In the genomic region with DNA sequence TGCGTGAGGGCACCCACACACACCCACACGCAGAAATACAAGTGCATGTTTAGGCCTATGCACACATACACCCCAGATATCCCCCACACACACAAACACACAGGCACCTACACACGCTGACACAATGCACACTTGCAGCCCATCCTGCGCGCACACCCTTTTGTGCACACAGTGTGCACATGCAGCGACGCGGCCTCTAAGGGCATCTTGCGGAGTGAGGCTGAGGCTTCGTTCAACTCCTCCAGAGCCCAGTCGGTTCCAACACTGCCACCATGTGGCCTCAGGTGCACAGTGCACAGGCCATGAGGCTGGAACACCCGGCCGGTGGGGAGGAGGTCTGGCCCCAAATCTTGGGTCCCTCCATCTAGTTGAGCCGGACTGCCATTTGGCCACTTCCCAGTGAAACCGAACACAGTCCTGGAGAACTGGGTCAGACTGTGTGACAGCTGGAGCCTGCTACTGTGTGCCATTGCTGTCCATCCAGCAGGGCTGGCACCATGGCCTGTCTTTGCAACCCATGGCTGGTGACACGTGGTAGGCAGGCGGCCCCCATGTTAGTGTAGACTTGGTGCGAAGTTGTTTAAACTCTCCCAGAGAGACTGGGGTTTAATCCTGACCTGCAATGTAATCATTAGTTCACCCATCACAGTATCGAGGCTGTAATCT, we compare ENCODE assay signal across 8 cellular contexts.
DNase-seq lines count a peak whose midpoint lies in the region; ATAC-seq lines count a peak whose summit lies in the region.

No MANE protein-coding gene starts in this region.

- DNase-seq in EL: peak; percentile 65
- DNase-seq in NCI-H510A (lab: John Stamatoyannopoulos, UW): peak; percentile 61
- DNase-seq in activated CD4-positive, alpha-beta T cell treated with anti-CD3 and anti-CD28 coated beads, Interleukin-2, amount 50 U/mL, for 48 hours: peak; percentile 75 to 76
- peak; percentile 42 for DNase-seq in effector CD4-positive, alpha-beta T cell
- peak; percentile 90 for DNase-seq in medulla oblongata (ENCODE audit: extremely low spot score)
- DNase-seq in stimulated activated CD8-positive, alpha-beta memory T cell treated with anti-CD3 and anti-CD28 coated beads, Interleukin-15, amount 100 ng/mL, for 1 hour (ENCODE audit: low read depth): peak; percentile 41

- ATAC-seq in HG02884 (IDR thresholded peaks at IDR 0.05; ENCODE audit: unreplicated experiment): peak; percentile 54
- no peak for ATAC-seq in HG03442 (IDR thresholded peaks at IDR 0.05; ENCODE audit: unreplicated experiment)
